In the genomic region with DNA sequence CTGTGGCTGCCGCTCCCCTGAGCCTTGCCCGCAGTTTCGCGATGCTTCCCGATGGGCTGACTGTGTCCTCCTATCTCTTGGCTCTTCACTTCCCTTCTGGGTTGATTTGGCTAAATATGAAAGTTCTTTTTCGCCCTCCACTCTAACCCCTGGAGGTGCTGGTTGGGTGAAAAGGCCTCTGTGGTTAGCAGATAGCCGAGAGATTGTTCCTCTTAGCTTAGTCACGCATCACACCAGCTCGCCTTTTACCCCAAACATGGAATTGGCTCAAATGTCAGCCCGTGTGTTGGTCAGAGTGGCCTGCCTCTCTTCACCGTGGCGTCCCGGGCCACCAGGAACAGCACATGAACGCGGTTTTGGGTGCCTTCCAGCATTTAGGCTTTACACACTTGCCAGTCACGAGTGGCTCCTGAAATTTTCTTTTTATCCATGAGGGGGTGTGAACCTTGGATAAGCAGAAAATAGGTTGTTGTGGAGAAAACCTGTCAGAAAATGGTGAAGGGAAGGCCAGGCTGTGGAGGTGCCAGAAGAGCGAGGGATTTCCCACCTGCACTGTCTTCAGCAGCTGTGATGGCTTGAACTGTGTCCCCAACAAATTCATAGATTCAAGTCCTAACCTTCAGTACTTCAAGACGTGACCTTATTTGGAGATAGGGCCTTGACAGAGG, we compare ENCODE assay signal across 1 cellular context.
TF ChIP-seq lines count a peak whose summit lies in the region.

No MANE protein-coding gene starts in this region.

TF ChIP-seq in GM12878, 131 proteins besides CTCF, POLR2A, EP300 and RAD21 (continued from another document):
- TF ChIP-seq PAX8 (IDR thresholded peaks at IDR 0.05): no peak
- peak; percentile 40; the same call in 1 of the 2 replicates for TF ChIP-seq EED (IDR thresholded peaks at IDR 0.05; ENCODE audit: low read depth)
- TF ChIP-seq HDAC6 (IDR thresholded peaks at IDR 0.05; ENCODE audit: unreplicated experiment): no peak
- TF ChIP-seq, protein P1, sequence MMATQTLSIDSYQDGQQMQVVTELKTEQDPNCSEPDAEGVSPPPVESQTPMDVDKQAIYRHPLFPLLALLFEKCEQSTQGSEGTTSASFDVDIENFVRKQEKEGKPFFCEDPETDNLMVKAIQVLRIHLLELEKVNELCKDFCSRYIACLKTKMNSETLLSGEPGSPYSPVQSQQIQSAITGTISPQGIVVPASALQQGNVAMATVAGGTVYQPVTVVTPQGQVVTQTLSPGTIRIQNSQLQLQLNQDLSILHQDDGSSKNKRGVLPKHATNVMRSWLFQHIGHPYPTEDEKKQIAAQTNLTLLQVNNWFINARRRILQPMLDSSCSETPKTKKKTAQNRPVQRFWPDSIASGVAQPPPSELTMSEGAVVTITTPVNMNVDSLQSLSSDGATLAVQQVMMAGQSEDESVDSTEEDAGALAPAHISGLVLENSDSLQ (IDR thresholded peaks at IDR 0.05): no peak
- TF ChIP-seq BHLHE40 (IDR thresholded peaks at IDR 0.05; ENCODE audit: borderline replicate concordance in 1 of 2, low read depth in 2 of 2, low read length in 1 of 2): peak in 1 of 2 experiments; percentile 16; a peak in 1 of 4 replicates
- TF ChIP-seq MTA3 (IDR thresholded peaks at IDR 0.05; ENCODE audit: borderline replicate concordance, low read length): no peak
- TF ChIP-seq IKZF2 (IDR thresholded peaks at IDR 0.05): peak in 1 of 2 experiments; percentile 10; a peak in 1 of 4 replicates
TF ChIP-seq in GM12878: peak in this region for 4.
